28 cellular contexts compared by ENCODE assay signal in the genomic region with DNA sequence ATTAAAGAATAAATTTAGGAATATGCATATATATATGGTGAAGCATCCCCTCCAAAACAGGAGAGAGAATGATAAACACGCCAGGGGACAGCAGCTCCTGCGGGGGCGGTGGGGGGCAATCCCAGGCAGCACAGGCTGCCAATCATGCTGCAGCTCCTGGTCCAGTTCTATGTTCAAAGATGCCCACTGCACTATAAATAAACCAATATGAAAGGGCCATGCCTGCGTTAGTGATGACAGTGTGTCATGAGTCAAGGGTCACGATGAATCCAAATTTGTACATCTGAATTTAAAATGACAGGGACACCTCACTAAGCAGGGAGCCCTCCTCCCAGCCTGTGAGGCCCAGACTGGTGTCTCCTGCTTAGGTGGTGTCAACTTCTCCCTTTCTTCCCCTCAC.
"Had no signal": no experiment of that assay in that cellular context is flagged by ENCODE, and none has a peak within 500 bp of the region (broad histone marks: within the 10 kb centered on the region; RNA-seq: fewer than 3 reads in every experiment).

No MANE protein-coding gene starts in this region.

- H3K4me1 ChIP-seq: parathyroid adenoma, right lobe of liver, spleen, suprapubic skin, testis, tibial artery, transverse colon, upper lobe of right lung, uterus had no signal

- H3K36me3 ChIP-seq: ovary, right lobe of liver, sigmoid colon, suprapubic skin, transverse colon, upper lobe of right lung, uterus had no signal

- H3K9me3 ChIP-seq: ovary, psoas muscle, right lobe of liver, sigmoid colon, spleen, suprapubic skin, testis, tibial artery, transverse colon, upper lobe of right lung, uterus had no signal

- H3K9ac ChIP-seq: parathyroid adenoma had no signal

- H3K4me3 ChIP-seq: ovary, psoas muscle, right lobe of liver, sigmoid colon, skin epidermis, smooth muscle cell, spleen, suprapubic skin, testis, tibial artery, transverse colon, upper lobe of right lung, uterus had no signal

- ATAC-seq: naive thymus-derived CD8-positive, alpha-beta T cell; right lobe of liver; stimulated activated memory B cell treated with anti-CD40 and anti-IgM and Interleukin-4, amounts not matched to agents 10 μg/mL and 1 μg/mL and 100 μg/mL, for 72 hours; stimulated activated naive CD8-positive, alpha-beta T cell treated with anti-CD3 and anti-CD28 coated beads, Interleukin-15, amount 100 ng/mL, for 72 hours; stimulated activated naive CD8-positive, alpha-beta T cell treated with anti-CD3 and anti-CD28 coated beads, Interleukin-15, Interleukin-2, amounts not matched to agents 100 U/mL and 50 U/mL, for 24 hours; upper lobe of right lung had no signal

- H3K4me2 ChIP-seq: smooth muscle cell had no signal

- DNase-seq: naive thymus-derived CD8-positive, alpha-beta T cell; nephron progenitor cell; occipital lobe; ovary; posterior cingulate gyrus; psoas muscle; right cardiac atrium; right lobe of liver; sigmoid colon; spleen; stimulated activated CD4-positive, alpha-beta T cell treated with anti-CD3 and anti-CD28 coated beads, Interleukin-12 subunit alpha, Interleukin-12 subunit beta, amount 100 ng/mL, for 4 hours; stimulated activated CD4-positive, alpha-beta T cell treated with anti-CD3 and anti-CD28 coated beads, Interleukin-1b, Interleukin-23, amount 100 ng/mL, for 48 hours; stimulated activated CD4-positive, alpha-beta T cell treated with anti-CD3 and anti-CD28 coated beads, Interleukin-4, amount 100 ng/mL, for 1 hour; stimulated activated CD4-positive, alpha-beta T cell treated with anti-CD3 and anti-CD28 coated beads, Interleukin-4, amount 100 ng/mL, for 4 hours; stimulated activated CD8-positive, alpha-beta memory T cell treated with anti-CD3 and anti-CD28 coated beads, Interleukin-4, amount 100 ng/mL, for 48 hours; stimulated activated naive CD4-positive, alpha-beta T cell; stimulated activated naive CD8-positive, alpha-beta T cell treated with anti-CD3 and anti-CD28 coated beads, Interleukin-15, amount 100 ng/mL, for 72 hours; stimulated activated naive CD8-positive, alpha-beta T cell treated with anti-CD3 and anti-CD28 coated beads, Interleukin-15, Interleukin-2, amounts not matched to agents 100 U/mL and 50 U/mL, for 24 hours; testis; tibial artery; transverse colon; upper lobe of right lung; uterus had no signal

- H2AFZ ChIP-seq: parathyroid adenoma had no signal

- H3K27ac ChIP-seq: ovary, parathyroid adenoma, psoas muscle, right lobe of liver, sigmoid colon, skin epidermis, spleen, suprapubic skin, testis, tibial artery, transverse colon, upper lobe of right lung, uterus had no signal

- H3K79me2 ChIP-seq: parathyroid adenoma had no signal

- H3K27me3 ChIP-seq: ovary, right lobe of liver, sigmoid colon, spleen, suprapubic skin, testis, tibial artery, transverse colon, upper lobe of right lung, uterus had no signal
